ENCODE assay signal across 9 cellular contexts in the genomic region with DNA sequence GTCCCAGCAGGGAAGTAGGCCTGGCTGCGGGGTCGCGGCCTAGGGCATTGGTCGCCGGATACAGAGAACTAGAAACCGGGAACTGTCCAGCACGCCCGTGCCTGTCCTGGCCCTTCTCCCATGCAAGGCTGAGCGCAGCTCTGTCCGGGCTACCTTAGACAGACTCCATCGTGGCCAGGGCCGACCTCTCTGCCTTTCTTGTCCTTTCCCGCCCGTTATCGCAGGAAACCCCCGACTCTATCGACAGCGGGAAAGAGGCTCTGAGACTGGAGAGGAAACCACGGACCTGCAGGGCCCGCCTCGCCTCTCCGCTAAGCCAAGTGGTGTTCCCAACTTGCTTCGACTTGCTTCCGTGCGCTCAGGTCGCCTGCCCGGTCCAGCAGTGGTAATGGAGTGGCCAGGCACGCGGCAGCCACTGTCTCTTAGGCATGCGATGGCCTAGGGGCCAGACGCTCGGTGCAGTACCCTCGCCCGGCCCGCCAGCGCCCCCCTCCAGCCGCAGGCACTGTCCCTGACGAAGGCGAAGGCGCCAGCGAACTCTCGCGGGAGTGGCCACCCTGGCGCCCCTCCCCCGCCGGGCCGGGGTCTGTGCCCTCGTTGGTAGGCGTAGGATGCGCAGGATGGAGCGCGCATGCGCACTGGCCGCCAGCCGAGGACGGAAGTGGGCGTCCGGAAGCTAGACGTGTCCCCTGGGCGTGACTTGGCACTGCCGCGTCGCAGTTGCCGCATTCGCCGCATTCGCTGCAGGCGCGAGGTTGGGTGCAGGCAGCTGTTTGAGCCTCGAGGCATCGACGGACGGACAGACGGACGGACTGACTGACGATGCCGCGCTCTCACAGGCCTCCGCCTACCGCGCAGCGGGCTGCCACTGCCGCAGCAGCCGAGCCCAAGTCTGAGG. TPM values are rescaled to one million over a fixed set of nuclear protein-coding genes. Genes with fewer than 3 reads are reported as not detected.
DNase-seq lines count a peak whose midpoint lies in the region; ATAC-seq, FAIRE-seq and TF ChIP-seq lines count a peak whose summit lies in the region.
"Had no signal": no experiment of that assay in that cellular context is flagged by ENCODE, and none has a peak within 500 bp of the region (broad histone marks: within the 10 kb centered on the region; RNA-seq: fewer than 3 reads in every experiment).

No MANE protein-coding gene starts in this region.

- peak overlapping the region; percentile 98 for H2BK5ac ChIP-seq in H1 (ENCODE audit: low read depth, low read length)

- H3K9ac ChIP-seq in H1 (replicated peaks in 1 of 4; ENCODE audit: extremely low read depth in 1 of 4, low read depth in 3 of 4, low read length in 3 of 4): peak overlapping the region in 3 of 4 experiments; percentile 86 to 89 (median 89); a peak in 6 of 7 replicates

- POLR2A ChIA-PET in H1 (lab: Charles Lee; ENCODE audit: partially characterized antibody): interaction anchor here (0.7 to 3.9 kb wide), 24 partner anchors 10 to 155 kb away, joined by 3 to 40 read pairs (median 5); a partner anchor contains a TSS

- ATAC-seq in left lobe of liver: peak; percentile 35

- 48% methylated on average over 62 of the region's 84 CpGs; no CpG with 5 or more reads in 1 of the 2 experiments for WGBS in H1 (ENCODE audit: extremely low coverage in 1 of 2, insufficient coverage in 1 of 2, insufficient read length in 1 of 2, insufficient replicate concordance in 2 of 2, low coverage in 1 of 2, low lambda C conversion rate in 2 of 2, missing lambda C conversion rate in 1 of 2), 2 experiments
- WGBS in suprapubic skin: 67% methylated on average over 42 of the region's 84 CpGs

- H3K4ac ChIP-seq in H1 (replicated peaks; ENCODE audit: insufficient read length, low read depth, low read length): peak overlapping the region; percentile 85

- H3K9me3 ChIP-seq in H1 (ENCODE audit: insufficient read depth in 2 of 2, low read depth in 1 of 2, low read length in 1 of 2) (no peaks in the 10 kb centered on the region), suprapubic skin (no peaks in the 10 kb centered on the region)

- H4K5ac ChIP-seq in H1 (ENCODE audit: insufficient read length, low read depth, low read length): peak overlapping the region; percentile 82

- CTCF ChIA-PET in H1 (lab: Charles Lee; ENCODE audit: partially characterized antibody): interaction anchor here (0.6 to 10.2 kb wide), 16 partner anchors 12 to 237 kb away, joined by 3 to 61 read pairs (median 4); no protein-coding TSS in a partner anchor

- H3K79me2 ChIP-seq in H1 (ENCODE audit: control insufficient read depth in 1 of 2, insufficient read depth in 2 of 2, low read length in 2 of 2): peaks cover 0 to 24% of the 10 kb centered on the region in 2 experiments; a peak in 3 of 4 replicates

- TF ChIP-seq POLR2A in H1 (IDR thresholded peaks at IDR 0.05; ENCODE audit: control extremely low read depth in 1 of 2, low read depth in 2 of 2, low read length in 2 of 2) (peak; percentile 95 to 96), suprapubic skin (IDR thresholded peaks at IDR 0.05) (no peak)

- peaks cover 0 to 20% (median 6%) of the 10 kb centered on the region in 4 experiments; a peak in 5 of 8 replicates for H3K36me3 ChIP-seq in H1 (ENCODE audit: control insufficient read depth in 2 of 4, insufficient read depth in 4 of 4, low read length in 3 of 4)
- H3K36me3 ChIP-seq in suprapubic skin: peaks cover 27% of the 10 kb centered on the region

- peak overlapping the region; percentile 97 for H4K91ac ChIP-seq in H1 (replicated peaks; ENCODE audit: insufficient read length, low read length)

- peak overlapping the region; percentile 19 for H3K56ac ChIP-seq in H1 (replicated peaks; ENCODE audit: insufficient read length, low read depth, low read length)

- peak; percentile 44 to 53 for TF ChIP-seq RAD21 in H1 (IDR thresholded peaks at IDR 0.05 in 1 of 2, conservative IDR thresholded peaks at IDR 0.05 in 1 of 2; ENCODE audit: low read depth in 2 of 2, low read length in 2 of 2)

- peak; percentile 36 for DNase-seq in activated CD4-positive, CD25-positive, alpha-beta regulatory T cell treated with anti-CD3 and anti-CD28 coated beads, Interleukin-2, amount 50 U/mL, for 72 hours
- no peak for DNase-seq in activated CD4-positive, CD25-positive, alpha-beta regulatory T cell (lab: John Stamatoyannopoulos, UW)
- DNase-seq in H1 (ENCODE audit: low read depth in 1 of 2, low spot score in 2 of 2) (peak; percentile 95 to 96), left lobe of liver (ENCODE audit: low spot score) (no peak), suprapubic skin (ENCODE audit: low spot score in 2 of 2) (peak; percentile 80 to 81), DMS53 (lab: John Stamatoyannopoulos, UW) (no peak), DMS153 (lab: John Stamatoyannopoulos, UW) (no peak)
- DNase-seq in stimulated activated CD4-positive, alpha-beta T cell treated with anti-CD3 and anti-CD28 coated beads, Interleukin-2, amount 100 ng/mL, for 48 hours: no peak

- peak overlapping the region; percentile 93 for H4K8ac ChIP-seq in H1 (ENCODE audit: extremely low read depth, insufficient read depth, low read length)

- H3K4me2 ChIP-seq in H1 (ENCODE audit: insufficient read depth in 1 of 2, low read depth in 2 of 2, low read length in 2 of 2): peak overlapping the region; percentile 56 to 65

- H3K23me2 ChIP-seq in H1 (ENCODE audit: low read depth, low read length): peaks cover 5% of the 10 kb centered on the region

- no peak for FAIRE-seq in H1 (lab: Jason Lieb, UNC)
- FAIRE-seq: A204.1 had no signal

- H2BK20ac ChIP-seq in H1 (ENCODE audit: low read length): no peak overlapping the region

- 0 out of 2 replicates have a peak overlapping the region, but pooled peaks have one; percentile 17 for H2AK5ac ChIP-seq in H1 (ENCODE audit: low read depth, low read length)

- TF ChIP-seq EP300 in H1 (IDR thresholded peaks at IDR 0.05; ENCODE audit: borderline replicate concordance in 1 of 2, low read depth in 2 of 2, low read length in 2 of 2) (no peak), suprapubic skin (IDR thresholded peaks at IDR 0.05) (no peak)

- TF ChIP-seq CTCF in H1 (IDR thresholded peaks at IDR 0.05; ENCODE audit: control extremely low read depth in 1 of 3, insufficient read depth in 1 of 3, low read depth in 1 of 3, low read length in 3 of 3) (peak; percentile 56 to 65 (median 58)), suprapubic skin (IDR thresholded peaks at IDR 0.05) (no peak)

- no peaks in the 10 kb centered on the region for H4K20me1 ChIP-seq in H1 (replicated peaks in 1 of 2; ENCODE audit: control insufficient read depth in 1 of 2, insufficient read depth in 2 of 2, low read length in 2 of 2)

- H3K4me1 ChIP-seq in H1 (replicated peaks in 1 of 4; ENCODE audit: control insufficient read depth in 3 of 4, insufficient read depth in 4 of 4, low read length in 3 of 4) (peaks cover 0 to 11% (median 4%) of the 10 kb centered on the region in 4 experiments; a peak in 5 of 7 replicates), suprapubic skin (peaks cover 8% of the 10 kb centered on the region)

- H3K4me3 ChIP-seq in H1 (ENCODE audit: extremely low read depth in 1 of 4, insufficient read depth in 2 of 4, low read depth in 3 of 4, low read length in 4 of 4) (peak overlapping the region; percentile 54 to 90 (median 74)), suprapubic skin (peak overlapping the region; percentile 43)

- H2BK120ac ChIP-seq in H1 (replicated peaks; ENCODE audit: low read depth, low read length): peak overlapping the region; percentile 86

- H3K23ac ChIP-seq in H1 (ENCODE audit: insufficient read length): no peak overlapping the region

- peak overlapping the region; percentile 90 for H3K18ac ChIP-seq in H1 (ENCODE audit: extremely low read depth, low read length)

- H2BK15ac ChIP-seq in H1 (ENCODE audit: low read length): no peak overlapping the region; the same call in 1 of the 2 replicates

- H3K79me1 ChIP-seq in H1 (ENCODE audit: low read depth, low read length): no peaks in the 10 kb centered on the region; the same call in 1 of the 2 replicates

- H2AFZ ChIP-seq in H1 (ENCODE audit: low read length): no peak overlapping the region

- peak overlapping the region; percentile 90 for H3K27ac ChIP-seq in H1 (ENCODE audit: low read depth, low read length)
- H3K27ac ChIP-seq in suprapubic skin: no peak overlapping the region

- peak overlapping the region; percentile 97 for H2BK12ac ChIP-seq in H1 (ENCODE audit: low read depth, low read length)

- H3K14ac ChIP-seq in H1 (ENCODE audit: insufficient read length): no peak overlapping the region

- H3K27me3 ChIP-seq in H1 (replicated peaks in 1 of 4; ENCODE audit: control insufficient read depth in 3 of 4, extremely low read depth in 1 of 4, insufficient read depth in 3 of 4, low read length in 3 of 4): no peaks in the 10 kb centered on the region
- H3K27me3 ChIP-seq in suprapubic skin: no peaks in the 10 kb centered on the region

TF ChIP-seq in H1, 55 proteins besides CTCF, POLR2A, EP300 and RAD21 (continues in another document):
- peak; percentile 100 for TF ChIP-seq POLR2AphosphoS5 (IDR thresholded peaks at IDR 0.05; ENCODE audit: low read depth, low read length)
- TF ChIP-seq, protein P1, sequence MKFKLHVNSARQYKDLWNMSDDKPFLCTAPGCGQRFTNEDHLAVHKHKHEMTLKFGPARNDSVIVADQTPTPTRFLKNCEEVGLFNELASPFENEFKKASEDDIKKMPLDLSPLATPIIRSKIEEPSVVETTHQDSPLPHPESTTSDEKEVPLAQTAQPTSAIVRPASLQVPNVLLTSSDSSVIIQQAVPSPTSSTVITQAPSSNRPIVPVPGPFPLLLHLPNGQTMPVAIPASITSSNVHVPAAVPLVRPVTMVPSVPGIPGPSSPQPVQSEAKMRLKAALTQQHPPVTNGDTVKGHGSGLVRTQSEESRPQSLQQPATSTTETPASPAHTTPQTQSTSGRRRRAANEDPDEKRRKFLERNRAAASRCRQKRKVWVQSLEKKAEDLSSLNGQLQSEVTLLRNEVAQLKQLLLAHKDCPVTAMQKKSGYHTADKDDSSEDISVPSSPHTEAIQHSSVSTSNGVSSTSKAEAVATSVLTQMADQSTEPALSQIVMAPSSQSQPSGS (IDR thresholded peaks at IDR 0.05; ENCODE audit: low read length): no peak
- peak; percentile 50; the same call in 1 of the 2 replicates for TF ChIP-seq SP4 (IDR thresholded peaks at IDR 0.05; ENCODE audit: low read length)
- TF ChIP-seq PHF8 (conservative IDR thresholded peaks at IDR 0.05; ENCODE audit: low read depth, low read length): peak; percentile 63
- peak; percentile 89; the same call in 1 of the 2 replicates for TF ChIP-seq RBBP5 (IDR thresholded peaks at IDR 0.05; ENCODE audit: borderline replicate concordance, low read depth, low read length)

RNA-seq across cellular contexts. Expression of a gene that starts 54.4 kb away (rescaled TPM):
- total RNA-seq in H1 (2021; fragmentation: NEBNext Ultra II Directional; extraction: Animal tissue kit (Norgen Biotek cat#: 25700)): 79.8 and 81.7 TPM in 2 replicates
- 40.4 and 67.3 TPM in 2 replicates for polyA plus RNA-seq in H1 (2011; rRNA removed)
- polyA plus RNA-seq in H1 (2011; cell fraction: cytosol; rRNA removed): 57.8 TPM
- polyA plus RNA-seq in H1 (2011; cell fraction: nucleus; rRNA removed): 32.4 TPM
- 55.2 to 69.2 TPM (median 59.9 TPM) in 4 replicates for polyA plus RNA-seq in H1 (2012, experiment 1 of 2)
- 10.1 TPM for polyA plus RNA-seq in H1 (2012, experiment 2 of 2)
- 47.2 TPM for polyA plus RNA-seq in H1 (2013, experiment 1 of 2)
- 46.8 TPM for polyA plus RNA-seq in H1 (2013, experiment 2 of 2)
- 78.4 and 96.4 TPM in 2 replicates for polyA minus RNA-seq in H1 (2011; rRNA and poly(A)+ RNA removed)
- polyA minus RNA-seq in H1 (2011; cell fraction: cytosol; rRNA and poly(A)+ RNA removed): 34.3 TPM
- polyA minus RNA-seq in H1 (2011; cell fraction: nucleus; rRNA and poly(A)+ RNA removed): 43.0 TPM
- total RNA-seq in left lobe of liver (16.5 TPM), suprapubic skin (10 to 100 TPM; 38.1 to 57.3 (median 55.4) TPM)

Comparison
In these comparisons a context has a peak if more than half of its experiments do, and no peak if none do; other contexts are left out.
1. DNase-seq: peak in activated CD4-positive, CD25-positive, alpha-beta regulatory T cell treated with anti-CD3 and anti-CD28 coated beads, Interleukin-2, amount 50 U/mL, for 72 hours (single experiment), H1 (2 of 2) and suprapubic skin (2 of 2); none in activated CD4-positive, CD25-positive, alpha-beta regulatory T cell (0 of 4), left lobe of liver (single experiment), DMS53 (single experiment), stimulated activated CD4-positive, alpha-beta T cell treated with anti-CD3 and anti-CD28 coated beads, Interleukin-2, amount 100 ng/mL, for 48 hours (0 of 2) and DMS153 (single experiment).
2. CTCF ChIP-seq: peak in H1 (3 of 3); none in suprapubic skin (0 of 2).
3. POLR2A ChIP-seq: peak in H1 (2 of 2); none in suprapubic skin (0 of 2).